In the genomic region with DNA sequence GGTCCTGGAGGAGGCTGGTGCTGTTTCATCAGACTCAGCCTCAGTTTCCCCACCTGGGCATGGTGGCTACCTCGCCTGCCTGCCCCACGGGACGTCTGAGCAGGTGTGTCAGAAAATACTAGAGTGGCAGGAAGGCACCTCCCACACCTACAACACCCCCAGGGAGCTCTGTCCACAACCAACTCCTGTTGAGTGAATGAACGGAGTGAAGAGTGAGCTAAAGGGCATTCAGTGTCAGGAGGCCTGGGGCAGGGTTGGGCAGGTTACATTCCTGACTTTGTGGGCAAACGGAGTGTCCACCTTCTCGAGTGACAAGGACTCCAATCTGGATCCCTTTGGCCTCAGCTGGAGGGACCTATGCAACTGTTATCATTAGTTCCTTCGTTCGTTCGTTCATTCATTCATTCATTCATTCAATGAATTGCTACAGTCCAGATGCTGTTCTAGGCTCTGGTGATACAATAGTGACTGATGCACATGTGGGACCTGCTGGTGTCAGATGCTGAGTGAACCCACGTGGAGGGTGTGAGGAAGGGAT, we compare ENCODE assay signal across 26 cellular contexts.
"Had no signal": no experiment of that assay in that cellular context is flagged by ENCODE, and none has a peak within 500 bp of the region (broad histone marks: within the 10 kb centered on the region; RNA-seq: fewer than 3 reads in every experiment).

No MANE protein-coding gene starts in this region.

- H3K4me3 Mint-ChIP-seq: dendritic cell treated with granulocyte-macrophage colony-stimulating factor and Interleukin-4, amounts not matched to agents 40 ng/mL and 50 ng/mL, for 4 days; endodermal cell; natural killer cell; stimulated activated naive CD8-positive, alpha-beta T cell treated with anti-CD3 and anti-CD28 coated beads, Interleukin-15, amount 100 ng/mL, for 72 hours had no signal

- H3K4me2 ChIP-seq: smooth muscle cell had no signal

- H3K27me3 ChIP-seq: colonic mucosa, gastrocnemius medialis, right atrium auricular region, transverse colon, vagina had no signal

- ATAC-seq: esophagus mucosa; gastrocnemius medialis; heart right ventricle; natural killer cell; sciatic nerve; stimulated activated naive CD8-positive, alpha-beta T cell treated with anti-CD3 and anti-CD28 coated beads, Interleukin-15, amount 100 ng/mL, for 72 hours had no signal

- H3K4me1 Mint-ChIP-seq: endodermal cell had no signal

- H3K36me3 Mint-ChIP-seq: natural killer cell had no signal

- H3K9me3 Mint-ChIP-seq: dendritic cell treated with granulocyte-macrophage colony-stimulating factor and Interleukin-4, amounts not matched to agents 40 ng/mL and 50 ng/mL, for 4 days; endodermal cell; natural killer cell; stimulated activated naive CD8-positive, alpha-beta T cell treated with anti-CD3 and anti-CD28 coated beads, Interleukin-15, amount 100 ng/mL, for 72 hours had no signal

- H3K9me3 ChIP-seq: colonic mucosa, gastrocnemius medialis, prostate gland, right atrium auricular region, suprapubic skin, transverse colon, vagina had no signal

- H3K36me3 ChIP-seq: colonic mucosa, gastrocnemius medialis, heart right ventricle, prostate gland, right atrium auricular region, suprapubic skin, transverse colon, vagina had no signal

- H3K4me1 ChIP-seq: colonic mucosa, heart right ventricle, prostate gland, right atrium auricular region, suprapubic skin, transverse colon, vagina had no signal

- H3K27ac Mint-ChIP-seq: dendritic cell treated with granulocyte-macrophage colony-stimulating factor and Interleukin-4, amounts not matched to agents 40 ng/mL and 50 ng/mL, for 4 days; endodermal cell; natural killer cell had no signal

- H3K27ac ChIP-seq: colonic mucosa, epithelial cell of prostate, gastrocnemius medialis, heart right ventricle, prostate gland, right atrium auricular region, suprapubic skin, transverse colon, vagina had no signal

- DNase-seq: colonic mucosa; effector CD8-positive, alpha-beta T cell; endodermal cell; foreskin fibroblast; gastrocnemius medialis; heart right ventricle; hippocampal formation; islet precursor cell; mammary epithelial cell; natural killer cell; stimulated activated CD4-positive, alpha-beta T cell treated with anti-CD3 and anti-CD28 coated beads, Interleukin-12 subunit alpha, Interleukin-12 subunit beta, amount 100 ng/mL, for 4 hours; stimulated activated CD4-positive, alpha-beta T cell treated with anti-CD3 and anti-CD28 coated beads, Interleukin-1b, Interleukin-23, amount 100 ng/mL, for 48 hours; stimulated activated CD4-positive, alpha-beta T cell treated with anti-CD3 and anti-CD28 coated beads, Interleukin-4, amount 100 ng/mL, for 1 hour; stimulated activated CD8-positive, alpha-beta memory T cell treated with anti-CD3 and anti-CD28 coated beads, Interleukin-4, amount 100 ng/mL, for 48 hours; stimulated activated naive CD4-positive, alpha-beta T cell; stimulated activated naive CD8-positive, alpha-beta T cell treated with anti-CD3 and anti-CD28 coated beads, Interleukin-15, amount 100 ng/mL, for 72 hours; transverse colon had no signal

- H3K4me3 ChIP-seq: colonic mucosa, gastrocnemius medialis, heart right ventricle, prostate gland, right atrium auricular region, smooth muscle cell, suprapubic skin, transverse colon, vagina had no signal
